ENCODE assay signal across 24 cellular contexts in genomic region chr19:30064021-30064699, GRCh38.
A peak's percentile ranks its signal among the peaks of the same experiment; 100 is the strongest.
DNase-seq lines count a peak whose midpoint lies in the region; ATAC-seq and TF ChIP-seq lines count a peak whose summit lies in the region.
"Had no signal": no experiment of that assay in that cellular context is flagged by ENCODE, and none has a peak within 500 bp of the region (broad histone marks: within the 10 kb centered on the region; RNA-seq: fewer than 3 reads in every experiment).

No MANE protein-coding gene starts in this region.

- peaks cover 0 to 3% (median 0%) of the 10 kb centered on the region in 45 donors for H3K27me3 ChIP-seq in dorsolateral prefrontal cortex
- H3K27me3 ChIP-seq: BE2C had no signal

- TF ChIP-seq CTCF in GM13976 (IDR thresholded peaks at IDR 0.05; ENCODE audit: borderline replicate concordance, control extremely low read depth, extremely low read depth, insufficient read depth, missing control alignments) (no peak), dorsolateral prefrontal cortex (IDR thresholded peaks at IDR 0.05 in 54 of 56, conservative IDR thresholded peaks at IDR 0.05 in 2 of 56; ENCODE audit: low read depth in 1 of 56, partially characterized antibody in 56 of 56) (no peak)

- DNase-seq in NCI-H146 (lab: John Stamatoyannopoulos, UW) (peak; percentile 31), NCI-H146 treated with DMSO at 0.1 percent for 48 hours (lab: John Stamatoyannopoulos, UW; ENCODE audit: unreplicated experiment) (no peak), GM13976 (ENCODE audit: low spot score) (peak; percentile 23), dorsolateral prefrontal cortex (peak in 8 of 10 donors; percentile 21 to 74 (median 48)), sciatic nerve (ENCODE audit: low spot score) (peak; percentile 45), COR-L47 (lab: John Stamatoyannopoulos, UW) (no peak)
- DNase-seq: activated CD4-positive, alpha-beta T cell treated with anti-CD3 and anti-CD28 coated beads, Interleukin-2, amount 50 U/mL, for 48 hours; activated T-cell treated with anti-CD3 and anti-CD28 coated beads, Interleukin-2, amount 50 U/mL, for 72 hours; aorta; BE2C; effector memory CD8-positive, alpha-beta T cell; GDM1; IMR-90; NCI-H1694; NCI-H446 treated with DMSO at 0.1 percent for 48 hours; NK-92 treated with Interleukin-12 subunit alpha and Interleukin-12 subunit beta, amount 100 ng/mL, for 24 hours; small intestine; stimulated activated CD4-positive, alpha-beta T cell treated with anti-CD3 and anti-CD28 coated beads, Interleukin-4, amount 100 ng/mL, for 1 hour; T-helper 2 cell; trophoblast cell; WERI-Rb-1 had no signal

- ATAC-seq in sciatic nerve (no peak), GM18502 (IDR thresholded peaks at IDR 0.05; ENCODE audit: poor library complexity, unreplicated experiment) (no peak)
- ATAC-seq in activated CD4-positive, CD25-positive, alpha-beta regulatory T cell treated with anti-CD3 and anti-CD28 coated beads, Interleukin-2, amount 50 U/mL, for 24 hours: no peak
- ATAC-seq: activated T-cell treated with anti-CD3 and anti-CD28 coated beads, Interleukin-2, amount 50 U/mL, for 72 hours; effector memory CD8-positive, alpha-beta T cell had no signal

- intact Hi-C loops in dorsolateral prefrontal cortex (cut with DNase I): no loop called here
- intact Hi-C loops in sciatic nerve (cut with DNase I): no loop called here

- H3K27ac ChIP-seq in dorsolateral prefrontal cortex: peak overlapping the region in 15 of 59 donors; percentile 2 to 69 (median 42)
- H3K27ac ChIP-seq: prostate gland, WERI-Rb-1 had no signal

- in situ Hi-C loops in GM13976 (cut with MboI; ENCODE audit: low sequenced_read_pairs, unreplicated experiment): no loop called here

- peak overlapping the region in 42 of 59 donors; percentile 1 to 49 (median 28) for H3K4me3 ChIP-seq in dorsolateral prefrontal cortex
- H3K4me3 ChIP-seq: prostate gland had no signal

Comparison
In these comparisons a context has a peak if more than half of its experiments do, and no peak if none do; other contexts are left out.
1. DNase-seq: peak in NCI-H146 (single experiment), GM13976 (single experiment), dorsolateral prefrontal cortex (8 of 10) and sciatic nerve (single experiment); none in NCI-H146 treated with DMSO at 0.1 percent for 48 hours (single experiment) and COR-L47 (single experiment).